Comparison of ENCODE assay signal across 8 cellular contexts in the genomic region with DNA sequence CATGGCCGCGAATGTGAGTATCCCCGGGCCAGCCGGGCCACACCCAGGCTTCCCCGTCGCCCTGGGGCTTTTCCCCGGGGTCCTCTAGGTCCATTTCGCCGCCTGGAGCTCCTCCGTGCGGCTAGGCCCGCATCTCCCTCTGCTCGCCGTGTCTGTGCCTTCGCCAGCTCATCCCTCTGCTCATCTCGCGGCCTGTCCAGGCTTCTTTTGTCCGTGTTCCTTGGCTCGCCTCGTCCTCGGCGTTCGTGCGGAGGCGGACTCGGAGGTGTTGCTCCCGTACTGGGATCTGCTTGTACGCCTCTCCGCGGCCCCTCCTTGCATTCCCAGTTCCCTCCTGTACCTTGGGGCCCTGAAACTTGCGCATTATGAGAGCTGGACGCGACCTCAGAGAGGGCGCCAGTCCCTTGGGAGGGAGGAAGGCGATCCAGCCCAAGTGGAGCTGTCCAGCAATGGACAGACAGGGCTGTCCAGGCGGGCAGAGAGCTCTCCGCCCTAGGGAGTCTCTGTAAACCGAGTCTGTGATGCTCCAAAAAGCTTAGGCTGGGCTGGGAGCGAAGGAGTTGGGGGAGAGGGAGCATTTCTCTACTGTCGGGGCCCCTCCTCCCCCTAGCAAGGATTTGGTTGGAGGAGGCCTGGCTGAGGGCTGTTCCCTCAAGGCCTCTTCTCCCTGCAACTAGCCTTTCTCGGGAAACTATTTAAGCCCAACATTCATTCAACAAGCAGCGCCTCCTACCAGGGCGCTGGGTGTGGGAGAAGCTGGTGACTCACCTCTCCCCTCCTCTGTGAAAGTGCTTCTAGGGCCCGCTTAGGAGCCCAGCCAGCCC. TPM values are rescaled to one million over a fixed set of nuclear protein-coding genes. Genes with fewer than 3 reads are reported as not detected.
DNase-seq lines count a peak whose midpoint lies in the region; ATAC-seq, FAIRE-seq and TF ChIP-seq lines count a peak whose summit lies in the region.

No MANE protein-coding gene starts in this region.

- peak overlapping the region; percentile 99 for H3K27ac Mint-ChIP-seq in central memory CD8-positive, alpha-beta T cell (ENCODE audit: low read depth)

- H3K27ac ChIP-seq in WERI-Rb-1 = peak overlapping the region; percentile 79
- H3K27ac ChIP-seq in layer of hippocampus (ENCODE audit: low read depth, low read length) = peak overlapping the region; percentile 43

- peak; percentile 16 for ATAC-seq in central memory CD8-positive, alpha-beta T cell (replicated peaks; ENCODE audit: extremely low read depth, poor library complexity, severe bottlenecking)

- H3K9me3 Mint-ChIP-seq in central memory CD8-positive, alpha-beta T cell = no peaks in the 10 kb centered on the region

- no peaks in the 10 kb centered on the region for H3K27me3 ChIP-seq in WERI-Rb-1 (ENCODE audit: insufficient read depth, low read depth, severe bottlenecking)
- H3K27me3 ChIP-seq in layer of hippocampus (ENCODE audit: control insufficient read depth, insufficient read depth, low read length) = no peaks in the 10 kb centered on the region

- H3K9me3 ChIP-seq in WERI-Rb-1 (ENCODE audit: severe bottlenecking) = no peaks in the 10 kb centered on the region

- peak overlapping the region; percentile 95 for H3K4me3 Mint-ChIP-seq in central memory CD8-positive, alpha-beta T cell

- H3K27me3 Mint-ChIP-seq in central memory CD8-positive, alpha-beta T cell = no peaks in the 10 kb centered on the region

- DNase-seq in GM03348 (ENCODE audit: low spot score) (peak; percentile 89), H4 (ENCODE audit: low spot score) (peak; percentile 80), LHCN-M2 (ENCODE audit: low read depth) (peak; percentile 90), WERI-Rb-1 (peak; percentile 54), D721Med (ENCODE audit: insufficient read length, low spot score) (no peak)
- DNase-seq in central memory CD8-positive, alpha-beta T cell (ENCODE audit: low spot score in 2 of 2) = no peak
- peak; percentile 78 for DNase-seq in stimulated activated CD4-positive, alpha-beta T cell treated with anti-CD3 and anti-CD28 coated beads, Interleukin-15, amount 100 ng/mL, for 24 hours

- H3K36me3 Mint-ChIP-seq in central memory CD8-positive, alpha-beta T cell (ENCODE audit: insufficient read depth) = peaks cover 47% of the 10 kb centered on the region

- H3K36me3 ChIP-seq in WERI-Rb-1 = peaks cover 38% of the 10 kb centered on the region

- H3K4me1 Mint-ChIP-seq in central memory CD8-positive, alpha-beta T cell = peaks cover 74% of the 10 kb centered on the region

- no peak for FAIRE-seq in D721Med (lab: Jason Lieb, UNC)

- peak overlapping the region; percentile 63 for H3K4me3 ChIP-seq in WERI-Rb-1 (ENCODE audit: low read depth, low read length)

- 0 out of 2 replicates have a peak, but pooled peaks have one; percentile 21 for TF ChIP-seq CTCF in WERI-Rb-1 (IDR thresholded peaks at IDR 0.05; ENCODE audit: low read depth, low read length)
- TF ChIP-seq CTCF in D721Med (IDR thresholded peaks at IDR 0.05; ENCODE audit: insufficient read depth, missing control alignments) = no peak

RNA-seq across cellular contexts. Expression of a gene that starts 0.6 kb away (rescaled TPM):
- 75.6 and 79.7 TPM in 2 replicates for total RNA-seq in H4 (2014; rRNA removed; shearing (Covaris generic))
- 92.5 and 101 TPM in 2 replicates for total RNA-seq in LHCN-M2 (2014; rRNA removed)
- 46.5 TPM for polyA plus RNA-seq in LHCN-M2 (2012)

RNA-seq across cellular contexts. Expression of a gene that starts 0.7 kb away (rescaled TPM):
- 32.7 and 36.3 TPM in 2 replicates for total RNA-seq in H4 (2014; rRNA removed; shearing (Covaris generic))
- 27.2 and 27.3 TPM in 2 replicates for total RNA-seq in LHCN-M2 (2014; rRNA removed)
- polyA plus RNA-seq in LHCN-M2 (2012) = 11.2 TPM

RNA-seq across cellular contexts. Expression of a gene that starts 53.0 kb away (rescaled TPM):
- total RNA-seq in H4 (2014; rRNA removed; shearing (Covaris generic)) = 17.1 and 22.5 TPM in 2 replicates
- total RNA-seq in LHCN-M2 (2014; rRNA removed) = 43.4 and 45.2 TPM in 2 replicates
- 19.2 TPM for polyA plus RNA-seq in LHCN-M2 (2012)

RNA-seq across cellular contexts. Expression of a gene that starts 53.2 kb away (rescaled TPM):
- 39.2 and 42.7 TPM in 2 replicates for total RNA-seq in H4 (2014; rRNA removed; shearing (Covaris generic))
- total RNA-seq in LHCN-M2 (2014; rRNA removed) = 22.7 and 22.8 TPM in 2 replicates
- polyA plus RNA-seq in LHCN-M2 (2012) = 19.3 TPM

Comparison
In these comparisons a context has a peak if more than half of its experiments do, and no peak if none do; other contexts are left out.
1. DNase-seq: peak in GM03348 (single experiment), H4 (single experiment), LHCN-M2 (single experiment), WERI-Rb-1 (single experiment) and stimulated activated CD4-positive, alpha-beta T cell treated with anti-CD3 and anti-CD28 coated beads, Interleukin-15, amount 100 ng/mL, for 24 hours (single experiment); none in central memory CD8-positive, alpha-beta T cell (0 of 2) and D721Med (single experiment).